8 cellular contexts compared by ENCODE assay signal in genomic region chr16:87477209-87477981, GRCh38. TPM values are rescaled to one million over a fixed set of nuclear protein-coding genes. Genes with fewer than 3 reads are reported as not detected.
DNase-seq lines count a peak whose midpoint lies in the region; ATAC-seq, FAIRE-seq and TF ChIP-seq lines count a peak whose summit lies in the region.
"Not testable (repeated sequence)": the region's sequence is repeated elsewhere in the genome, so short reads cannot be mapped to it uniquely, and the experiment has no call there.

No MANE protein-coding gene starts in this region.

- dilution Hi-C loops in mammary epithelial cell (cut with HindIII; ENCODE audit: low sequenced_read_pairs): not testable (repeated sequence)

- FAIRE-seq in H54 (lab: Jason Lieb, UNC): not testable (repeated sequence)

- not testable (repeated sequence) for H3K9me2 ChIP-seq in SK-N-SH

- POLR2A ChIA-PET in SK-N-SH (lab: Yijun Ruan, JAX): not testable (repeated sequence)

- CTCF ChIA-PET in SK-N-SH (lab: Yijun Ruan, JAX); mammary epithelial cell (lab: Charles Lee; ENCODE audit: low non-redundant PET): not testable (repeated sequence)

- 61% methylated on average over 30 of the region's 30 CpGs for WGBS in SK-N-SH (ENCODE audit: low lambda C conversion rate)
- WGBS in mammary epithelial cell (ENCODE audit: low coverage, missing lambda C conversion rate): 46% methylated on average over 20 of the region's 30 CpGs

- not testable (repeated sequence) for TF ChIP-seq EP300 in SK-N-SH (IDR thresholded peaks at IDR 0.05; ENCODE audit: borderline replicate concordance in 1 of 2, low read depth in 1 of 2, low read length in 1 of 2)

- H3K27ac ChIP-seq in SK-N-SH (ENCODE audit: low read depth in 2 of 2, low read length in 1 of 2) (peak overlapping the region; percentile 50 to 53), thoracic aorta (peak overlapping the region in 1 of 2 donors; percentile 52)
- H3K27ac ChIP-seq in mammary epithelial cell (ENCODE audit: insufficient read depth, low read depth, low read length); foreskin keratinocyte; osteoblast (ENCODE audit: low read depth, low read length): not testable (repeated sequence)

- not testable (repeated sequence) for TF ChIP-seq CTCF in BE2C (IDR thresholded peaks at IDR 0.05; ENCODE audit: low read depth, low read length); SK-N-SH (IDR thresholded peaks at IDR 0.05); mammary epithelial cell (conservative IDR thresholded peaks at IDR 0.05 in 1 of 2, IDR thresholded peaks at IDR 0.05 in 1 of 2; ENCODE audit: extremely low read depth in 1 of 2, insufficient read depth in 1 of 2, low read depth in 1 of 2, low read length in 2 of 2); foreskin keratinocyte (conservative IDR thresholded peaks at IDR 0.05); osteoblast (IDR thresholded peaks at IDR 0.05; ENCODE audit: extremely low read depth, low read depth, low read length); thoracic aorta (IDR thresholded peaks at IDR 0.05)

- H3K9me3 ChIP-seq in BE2C; SK-N-SH; mammary epithelial cell (replicated peaks; ENCODE audit: insufficient read depth, low read length); osteoblast (ENCODE audit: low read depth, low read length); thoracic aorta: not testable (repeated sequence)

- peaks cover 90% of the 10 kb centered on the region for H4K20me1 ChIP-seq in SK-N-SH (ENCODE audit: insufficient read depth)
- not testable (repeated sequence) for H4K20me1 ChIP-seq in mammary epithelial cell (ENCODE audit: insufficient read depth, low read length)
- peaks cover 28% of the 10 kb centered on the region for H4K20me1 ChIP-seq in osteoblast (ENCODE audit: insufficient read depth, low read length)

- H3K4me1 ChIP-seq in BE2C (peaks cover 34% of the 10 kb centered on the region), SK-N-SH (ENCODE audit: control insufficient read depth in 1 of 2, insufficient read depth in 2 of 2, low read depth in 1 of 2, low read length in 1 of 2) (peaks cover 4 to 66% of the 10 kb centered on the region in 2 experiments; a peak in 3 of 4 replicates), thoracic aorta (ENCODE audit: control insufficient read depth in 1 of 2, low read depth in 2 of 2) (peaks cover 8 to 44% of the 10 kb centered on the region in 2 donors)
- not testable (repeated sequence) for H3K4me1 ChIP-seq in mammary epithelial cell (ENCODE audit: insufficient read depth, low read length); foreskin keratinocyte; osteoblast (ENCODE audit: insufficient read depth, low read length)

- TF ChIP-seq RAD21 in SK-N-SH (IDR thresholded peaks at IDR 0.05; ENCODE audit: low read length): peak; percentile 5; the same call in 1 of the 2 replicates

- H3K4me2 ChIP-seq in SK-N-SH (peak overlapping the region; percentile 54), mammary epithelial cell (ENCODE audit: insufficient read depth, low read depth, low read length) (peak overlapping the region; percentile 21), osteoblast (ENCODE audit: insufficient read depth, low read length) (peak overlapping the region; percentile 11)

- H3K9ac ChIP-seq in SK-N-SH; mammary epithelial cell (ENCODE audit: insufficient read depth, low read length): not testable (repeated sequence)

- not testable (repeated sequence) for H3F3A ChIP-seq in SK-N-SH (replicated peaks; ENCODE audit: insufficient read depth)

- DNase-seq in BE2C (peak; percentile 79), H54 (ENCODE audit: insufficient read length, low spot score) (peak; percentile 61), SK-N-SH (peak; percentile 83), mammary epithelial cell (peak; percentile 39), foreskin keratinocyte (peak in 1 of 2 donors; percentile 40), hypothalamus (lab: John Stamatoyannopoulos, UW) (peak in 42 of 51 donors; percentile 8 to 87 (median 62)), osteoblast (ENCODE audit: insufficient read length, low spot score, missing footprints) (peak; percentile 87)
- DNase-seq in thoracic aorta (ENCODE audit: low spot score): not testable (repeated sequence)

- ATAC-seq in foreskin keratinocyte (peak; percentile 91), thoracic aorta (ENCODE audit: insufficient number of reproducible peaks, low FRiP score, low read depth) (peak; percentile 63)

- intact Hi-C loops in mammary epithelial cell (cut with micrococcal nuclease): not testable (repeated sequence)

- H3K4me3 ChIP-seq in BE2C (ENCODE audit: low read depth, low read length); mammary epithelial cell (replicated peaks in 1 of 3; ENCODE audit: insufficient read depth in 1 of 3, low read depth in 2 of 3, low read length in 3 of 3); osteoblast (ENCODE audit: insufficient read depth, low read length): not testable (repeated sequence)
- 0 out of 4 replicates have a peak overlapping the region, but pooled peaks of 1 of the 2 experiments have one; percentile 2 for H3K4me3 ChIP-seq in SK-N-SH (ENCODE audit: low read depth in 2 of 2, low read length in 1 of 2)
- peak overlapping the region; percentile 11 for H3K4me3 ChIP-seq in thoracic aorta

- H3K27me3 ChIP-seq in BE2C; SK-N-SH (ENCODE audit: insufficient read depth); mammary epithelial cell (ENCODE audit: insufficient read depth, low read length); foreskin keratinocyte; osteoblast (ENCODE audit: insufficient read depth, low read length); thoracic aorta (replicated peaks; ENCODE audit: insufficient read depth): not testable (repeated sequence)

- H2AFZ ChIP-seq in SK-N-SH (ENCODE audit: low read depth); mammary epithelial cell (ENCODE audit: low read depth, low read length); osteoblast (ENCODE audit: low read length): not testable (repeated sequence)

- in situ Hi-C loops in mammary epithelial cell (cut with MboI; ENCODE audit: low sequenced_read_pairs in 2 of 2): not testable (repeated sequence)

- not testable (repeated sequence) for H3K36me3 ChIP-seq in BE2C; SK-N-SH (replicated peaks in 1 of 2; ENCODE audit: control insufficient read depth in 1 of 2, insufficient read depth in 2 of 2, low read length in 1 of 2); mammary epithelial cell (ENCODE audit: insufficient read depth, low read length); osteoblast (ENCODE audit: insufficient read depth, low read length); thoracic aorta

- not testable (repeated sequence) for BruUV-seq in mammary epithelial cell (replicated peaks; lab: Mats Ljungman, UMichigan)

- H3K79me2 ChIP-seq in SK-N-SH (ENCODE audit: insufficient read depth): peaks cover 95% of the 10 kb centered on the region
- H3K79me2 ChIP-seq in mammary epithelial cell (ENCODE audit: insufficient read depth, low read length): peaks cover 70% of the 10 kb centered on the region
- H3K79me2 ChIP-seq in osteoblast (ENCODE audit: insufficient read depth, low read length): peaks cover 86% of the 10 kb centered on the region

- TF ChIP-seq POLR2A in H54 (IDR thresholded peaks at IDR 0.05; ENCODE audit: low read depth, low read length): not testable (repeated sequence)

TF ChIP-seq in SK-N-SH, 30 proteins besides CTCF, POLR2A, EP300 and RAD21:
- 0 out of 2 replicates have a peak, but pooled peaks have one; percentile 54 for TF ChIP-seq MEF2A (IDR thresholded peaks at IDR 0.05; ENCODE audit: borderline replicate concordance, low read depth)
- peak; percentile 81 for TF ChIP-seq MAX (IDR thresholded peaks at IDR 0.05; ENCODE audit: low read depth)
- peak; percentile 77 for TF ChIP-seq MXI1 (IDR thresholded peaks at IDR 0.05; ENCODE audit: low read depth, low read length)
- TF ChIP-seq NFIC (IDR thresholded peaks at IDR 0.05; ENCODE audit: borderline replicate concordance): peak; percentile 20; the same call in 1 of the 2 replicates

RNA-seq across cellular contexts. Expression of gene ZCCHC14, which starts 15.4 kb away (rescaled TPM):
- 25.0 TPM for polyA plus RNA-seq in BE2C (2012; ENCODE audit: insufficient read depth, insufficient read length, low read depth)
- polyA plus RNA-seq in SK-N-SH (2012; rRNA removed) (5.6 and 5.7 TPM in 2 replicates), mammary epithelial cell (4.7 TPM), foreskin keratinocyte (2.6 and 2.8 TPM in 2 replicates)
- polyA plus RNA-seq in SK-N-SH (2012; cell fraction: cytosol; rRNA removed): 5.4 and 5.9 TPM in 2 replicates
- polyA plus RNA-seq in SK-N-SH (2012; cell fraction: nucleus; rRNA removed): 22.8 and 27.5 TPM in 2 replicates
- total RNA-seq in mammary epithelial cell (10 to 100 TPM in 1 of 2 donors, 1 to 10 TPM in 1; 7.0 to 15.8 TPM), foreskin keratinocyte (8.4 and 8.5 TPM in 2 replicates), osteoblast (36.9 and 41.8 TPM in 2 replicates), thoracic aorta (10 to 100 TPM; 33.0 to 45.6 TPM)
- polyA minus RNA-seq in mammary epithelial cell: 8.1 TPM
